ENCODE assay signal across 14 cellular contexts in genomic region chr10:57696641-57697040, GRCh38.
DNase-seq lines count a peak whose midpoint lies in the region; TF ChIP-seq lines count a peak whose summit lies in the region.
"Had no signal": no experiment of that assay in that cellular context is flagged by ENCODE, and none has a peak within 500 bp of the region (broad histone marks: within the 10 kb centered on the region; RNA-seq: fewer than 3 reads in every experiment).

No MANE protein-coding gene starts in this region.

- DNase-seq in GM04503 (ENCODE audit: low read depth): peak; percentile 87
- peak; percentile 4 for DNase-seq in T1000 (lab: John Stamatoyannopoulos, UW)
- peak; percentile 91 for DNase-seq in fibroblast of villous mesenchyme (ENCODE audit: low read depth)
- no peak for DNase-seq in GM10266 (ENCODE audit: extremely low spot score)
- DNase-seq in NCI-H1417 treated with DMSO at 0.1 percent for 48 hours (lab: John Stamatoyannopoulos, UW): no peak
- DNase-seq in NCI-H2196 (lab: John Stamatoyannopoulos, UW; ENCODE audit: unreplicated experiment): no peak
- no peak for DNase-seq in DMS 273 treated with DMSO at 0.1 percent for 48 hours (lab: John Stamatoyannopoulos, UW)
- DNase-seq: adrenal gland, erythroblast, left cardiac atrium, NCI-H1436 had no signal

- H3K4me3 ChIP-seq in fibroblast of villous mesenchyme (ENCODE audit: low read depth, low read length) (no peak overlapping the region), skeletal muscle satellite cell (ENCODE audit: low read length) (peak overlapping the region; percentile 1)
- H3K4me3 ChIP-seq: adrenal gland, suprapubic skin had no signal

- TF ChIP-seq CTCF in fibroblast of villous mesenchyme (IDR thresholded peaks at IDR 0.05; ENCODE audit: insufficient read depth, low read depth, low read length) (no peak), GM10266 (IDR thresholded peaks at IDR 0.05; ENCODE audit: control insufficient read depth, insufficient read depth, low read depth, missing control alignments) (no peak)

- no peaks in the 10 kb centered on the region for H3K36me3 ChIP-seq in skeletal muscle satellite cell (ENCODE audit: insufficient read depth, low read length)
- H3K36me3 ChIP-seq: adrenal gland, suprapubic skin had no signal

- H3K27me3 ChIP-seq in skeletal muscle satellite cell (ENCODE audit: control insufficient read depth, insufficient read depth, low read length): no peaks in the 10 kb centered on the region
- H3K27me3 ChIP-seq: adrenal gland, suprapubic skin had no signal

- H3K4me2 ChIP-seq in skeletal muscle satellite cell (ENCODE audit: low read length): peak overlapping the region; percentile 70

- H3K9ac ChIP-seq in skeletal muscle satellite cell (ENCODE audit: low read depth, low read length): peak overlapping the region; percentile 77
- H3K9ac ChIP-seq: parathyroid adenoma had no signal

- peaks cover 60% of the 10 kb centered on the region for H3K4me1 ChIP-seq in skeletal muscle satellite cell (ENCODE audit: control insufficient read depth, insufficient read depth, low read length)
- H3K4me1 ChIP-seq: adrenal gland, parathyroid adenoma, suprapubic skin had no signal

- no peaks in the 10 kb centered on the region for H3K9me3 ChIP-seq in skeletal muscle satellite cell (replicated peaks; ENCODE audit: low read length)
- H3K9me3 ChIP-seq: adrenal gland, suprapubic skin had no signal

Comparison
In these comparisons a context has a peak if more than half of its experiments do, and no peak if none do; other contexts are left out.
1. DNase-seq: peak in GM04503 (single experiment), T1000 (single experiment) and fibroblast of villous mesenchyme (single experiment); none in GM10266 (single experiment), NCI-H1417 treated with DMSO at 0.1 percent for 48 hours (single experiment), NCI-H2196 (single experiment) and DMS 273 treated with DMSO at 0.1 percent for 48 hours (single experiment).